In the genomic region with DNA sequence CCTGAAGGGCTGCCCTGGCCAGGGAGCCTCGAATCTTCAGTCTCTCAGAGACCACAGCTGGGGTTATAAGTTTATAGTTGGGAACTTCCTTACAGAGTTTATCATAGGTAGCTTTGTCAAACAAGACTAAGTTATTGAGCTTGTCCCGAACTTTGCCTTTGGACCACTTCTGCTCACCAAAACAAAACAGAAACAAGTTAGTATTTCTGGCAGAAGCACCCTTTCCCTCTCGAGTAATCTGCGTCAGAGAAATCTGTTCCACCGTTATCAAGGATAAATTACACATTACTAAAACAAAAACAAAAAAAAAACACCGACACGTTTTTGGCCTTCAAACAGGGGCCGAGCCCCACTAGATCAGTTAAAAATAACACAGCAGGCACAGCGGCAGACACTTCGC, we compare ENCODE assay signal across 4 cellular contexts. TPM values are rescaled to one million over a fixed set of nuclear protein-coding genes. Genes with fewer than 3 reads are reported as not detected.
DNase-seq lines count a peak whose midpoint lies in the region; ATAC-seq and TF ChIP-seq lines count a peak whose summit lies in the region.
"Not testable (repeated sequence)": the region's sequence is repeated elsewhere in the genome, so short reads cannot be mapped to it uniquely, and the experiment has no call there.

No MANE protein-coding gene starts in this region.

- intact Hi-C loops in posterior vena cava (cut with DNase I): not testable (repeated sequence)

- H3K9ac ChIP-seq in DND-41 (ENCODE audit: low read depth, low read length): peak overlapping the region; percentile 86

- peaks cover 56% of the 10 kb centered on the region for H3K4me1 Mint-ChIP-seq in activated CD8-positive, alpha-beta memory T cell treated with anti-CD3 and anti-CD28 coated beads, Interleukin-2, amount 10 ng/mL, durations not matched to agents 7 days and 5 days

- peaks cover 74% of the 10 kb centered on the region for H3K36me3 ChIP-seq in DND-41 (ENCODE audit: insufficient read depth, low read length)

- H3K79me2 ChIP-seq in DND-41 (ENCODE audit: insufficient read depth, low read length): peaks cover 68% of the 10 kb centered on the region

- peak overlapping the region; percentile 94 for H3K27ac ChIP-seq in DND-41 (ENCODE audit: low read length)

- DNase-seq in DND-41; activated CD8-positive, alpha-beta memory T cell treated with anti-CD3 and anti-CD28 coated beads, Interleukin-2, amount 10 ng/mL, durations not matched to agents 7 days and 5 days; foreskin fibroblast: not testable (repeated sequence)
- DNase-seq in posterior vena cava (ENCODE audit: low spot score): peak; percentile 42

- not testable (repeated sequence) for TF ChIP-seq CTCF in DND-41 (IDR thresholded peaks at IDR 0.05; ENCODE audit: borderline replicate concordance, extremely low read depth, low read length, poor library complexity, severe bottlenecking); foreskin fibroblast (IDR thresholded peaks at IDR 0.05; ENCODE audit: low read depth, low read length)

- H4K20me1 ChIP-seq in DND-41 (ENCODE audit: insufficient read depth, low read length): peaks cover 20% of the 10 kb centered on the region

- peaks cover 62% of the 10 kb centered on the region for H3K36me3 Mint-ChIP-seq in activated CD8-positive, alpha-beta memory T cell treated with anti-CD3 and anti-CD28 coated beads, Interleukin-2, amount 10 ng/mL, durations not matched to agents 7 days and 5 days

- not testable (repeated sequence) for H3K9me3 ChIP-seq in DND-41 (ENCODE audit: insufficient read depth, low read length, severe bottlenecking)

- H3K4me3 ChIP-seq in DND-41 (ENCODE audit: low read depth in 1 of 2, low read length in 2 of 2) (peak overlapping the region; percentile 94 to 97), foreskin fibroblast (ENCODE audit: low read depth in 1 of 2, low read length in 2 of 2) (peak overlapping the region; percentile 76 to 78)

- peak overlapping the region; percentile 94 for H3K4me3 Mint-ChIP-seq in activated CD8-positive, alpha-beta memory T cell treated with anti-CD3 and anti-CD28 coated beads, Interleukin-2, amount 10 ng/mL, durations not matched to agents 7 days and 5 days

- not testable (repeated sequence) for H3K27me3 Mint-ChIP-seq in activated CD8-positive, alpha-beta memory T cell treated with anti-CD3 and anti-CD28 coated beads, Interleukin-2, amount 10 ng/mL, durations not matched to agents 7 days and 5 days

- H3K27ac Mint-ChIP-seq in activated CD8-positive, alpha-beta memory T cell treated with anti-CD3 and anti-CD28 coated beads, Interleukin-2, amount 10 ng/mL, durations not matched to agents 7 days and 5 days: peak overlapping the region; percentile 99

- H3K4me2 ChIP-seq in DND-41 (ENCODE audit: insufficient read depth, low read length): peak overlapping the region; percentile 86

- ATAC-seq in DND-41 (ENCODE audit: insufficient read depth, low read depth); activated CD8-positive, alpha-beta memory T cell treated with anti-CD3 and anti-CD28 coated beads, Interleukin-2, amount 10 ng/mL, durations not matched to agents 7 days and 5 days: not testable (repeated sequence)

- H3K4me1 ChIP-seq in DND-41 (ENCODE audit: insufficient read depth, low read length): peaks cover 36% of the 10 kb centered on the region

- not testable (repeated sequence) for H3K9me3 Mint-ChIP-seq in activated CD8-positive, alpha-beta memory T cell treated with anti-CD3 and anti-CD28 coated beads, Interleukin-2, amount 10 ng/mL, durations not matched to agents 7 days and 5 days (ENCODE audit: low read depth)

- H2AFZ ChIP-seq in DND-41 (ENCODE audit: low read depth, low read length): not testable (repeated sequence)

- not testable (repeated sequence) for H3K27me3 ChIP-seq in DND-41 (ENCODE audit: insufficient read depth, low read length, poor library complexity)

- CTCF ChIA-PET in activated CD8-positive, alpha-beta memory T cell treated with anti-CD3 and anti-CD28 coated beads, Interleukin-2, amount 10 ng/mL, durations not matched to agents 7 days and 5 days (lab: Charles Lee): interaction anchor here (1.4 to 5.1 kb wide), 3 partner anchors 13 to 38 kb away, joined by 4 to 33 read pairs (median 7); partner anchors contain the start of genes CENATAC and SLC37A4

RNA-seq across cellular contexts. Expression of gene RPS25, which starts 0.8 kb away (rescaled TPM):
- total RNA-seq in activated CD8-positive, alpha-beta memory T cell treated with anti-CD3 and anti-CD28 coated beads, Interleukin-2, amount 10 ng/mL, durations not matched to agents 7 days and 5 days: 1,000 to 10,000 TPM in 1 of 2 experiments, 100 to 1,000 TPM in 1; 945 to 1,070 TPM
- 100 to 1,000 TPM; 741 to 816 TPM for total RNA-seq in posterior vena cava

RNA-seq across cellular contexts. Expression of gene TRAPPC4, which starts 1.2 kb away (rescaled TPM):
- 10 to 100 TPM; 73.9 to 91.5 TPM for total RNA-seq in activated CD8-positive, alpha-beta memory T cell treated with anti-CD3 and anti-CD28 coated beads, Interleukin-2, amount 10 ng/mL, durations not matched to agents 7 days and 5 days
- total RNA-seq in posterior vena cava: 10 to 100 TPM; 45.4 to 49.9 TPM

RNA-seq across cellular contexts. Expression of gene SLC37A4, which starts 13.3 kb away (rescaled TPM):
- total RNA-seq in activated CD8-positive, alpha-beta memory T cell treated with anti-CD3 and anti-CD28 coated beads, Interleukin-2, amount 10 ng/mL, durations not matched to agents 7 days and 5 days: 10 to 100 TPM; 26.0 to 26.5 TPM
- 1 to 10 TPM; 6.0 to 7.8 TPM for total RNA-seq in posterior vena cava

RNA-seq across cellular contexts. Expression of gene CENATAC, which starts 19.4 kb away (rescaled TPM):
- total RNA-seq in activated CD8-positive, alpha-beta memory T cell treated with anti-CD3 and anti-CD28 coated beads, Interleukin-2, amount 10 ng/mL, durations not matched to agents 7 days and 5 days: 10 to 100 TPM; 43.4 to 47.1 TPM
- total RNA-seq in posterior vena cava: 10 to 100 TPM; 27.8 TPM

RNA-seq across cellular contexts. Expression of gene HYOU1, which starts 39.6 kb away (rescaled TPM):
- 100 to 1,000 TPM; 108 to 163 TPM for total RNA-seq in activated CD8-positive, alpha-beta memory T cell treated with anti-CD3 and anti-CD28 coated beads, Interleukin-2, amount 10 ng/mL, durations not matched to agents 7 days and 5 days
- 100 to 1,000 TPM; 110 to 128 TPM for total RNA-seq in posterior vena cava
